8 cellular contexts compared by ENCODE assay signal in genomic region chr2:109213646-109214417, GRCh38.
DNase-seq lines count a peak whose midpoint lies in the region; ATAC-seq and TF ChIP-seq lines count a peak whose summit lies in the region.

No MANE protein-coding gene starts in this region.

- in situ Hi-C loops in GM13977 (cut with MboI; ENCODE audit: low pct_unique_long_range_greater_than_20kb, low sequenced_read_pairs, unreplicated experiment): no loop called here

- peak; percentile 60 for ATAC-seq in HG02798 (IDR thresholded peaks at IDR 0.05; ENCODE audit: poor library complexity, unreplicated experiment)
- ATAC-seq in left ventricle myocardium superior: peak; percentile 47
- no peak for ATAC-seq in omental fat pad (ENCODE audit: low FRiP score)

- peak; percentile 44 for DNase-seq in GM13977 (ENCODE audit: low spot score)
- DNase-seq in NOMO-1 treated with DMSO at 0.1 percent for 48 hours (lab: John Stamatoyannopoulos, UW; ENCODE audit: unreplicated experiment): peak; percentile 99
- peak; percentile 66 for DNase-seq in activated T-cell treated with anti-CD3 and anti-CD28 coated beads, Interleukin-2, amount 50 U/mL, for 1 hour
- no peak for DNase-seq in left ventricle myocardium superior
- DNase-seq in stimulated activated CD4-positive, alpha-beta T cell treated with anti-CD3 and anti-CD28 coated beads, TNF-alpha, amount 100 ng/mL, for 4 hours (ENCODE audit: low read depth in 3 of 3): peak in 2 of 3 experiments; percentile 28 to 42
- no peak for DNase-seq in NCI-H524 (lab: John Stamatoyannopoulos, UW)
- DNase-seq in omental fat pad (ENCODE audit: low spot score): no peak

- intact Hi-C loops in left ventricle myocardium superior (cut with micrococcal nuclease): no loop called here

- no peak for TF ChIP-seq CTCF in GM13977 (IDR thresholded peaks at IDR 0.05; ENCODE audit: extremely low read depth, insufficient read depth, missing control alignments)
- no peak for TF ChIP-seq CTCF in omental fat pad (IDR thresholded peaks at IDR 0.05)

Comparison
In these comparisons a context has a peak if more than half of its experiments do, and no peak if none do; other contexts are left out.
1. DNase-seq: peak in GM13977 (single experiment), NOMO-1 treated with DMSO at 0.1 percent for 48 hours (single experiment), activated T-cell treated with anti-CD3 and anti-CD28 coated beads, Interleukin-2, amount 50 U/mL, for 1 hour (single experiment) and stimulated activated CD4-positive, alpha-beta T cell treated with anti-CD3 and anti-CD28 coated beads, TNF-alpha, amount 100 ng/mL, for 4 hours (2 of 3); none in left ventricle myocardium superior (single experiment), NCI-H524 (0 of 2) and omental fat pad (single experiment).